In the genomic region with DNA sequence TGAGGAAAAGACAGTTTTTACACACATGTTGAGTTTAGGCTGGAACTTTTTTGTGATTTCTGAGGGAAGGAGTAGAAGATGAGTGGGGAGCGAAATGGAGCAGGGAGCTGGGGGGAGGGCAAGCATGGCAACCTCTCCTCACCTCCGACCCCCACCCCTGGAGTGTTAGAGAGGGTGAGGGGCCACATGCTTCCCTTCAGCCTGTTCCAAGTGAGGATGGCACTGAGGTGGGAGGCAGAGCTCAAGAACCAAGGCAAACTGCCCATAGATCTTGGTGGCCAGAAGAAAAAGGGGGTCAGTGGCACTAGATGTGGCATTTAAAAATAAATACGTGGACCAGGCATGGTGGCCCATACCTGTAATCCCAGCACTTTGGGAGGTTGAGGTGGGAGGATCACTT, we compare ENCODE assay signal across 1 cellular context.
TF ChIP-seq lines count a peak whose summit lies in the region.

No MANE protein-coding gene starts in this region.

TF ChIP-seq in K562, 482 proteins besides CTCF, POLR2A, EP300 and RAD21:
- TF ChIP-seq, protein P1, sequence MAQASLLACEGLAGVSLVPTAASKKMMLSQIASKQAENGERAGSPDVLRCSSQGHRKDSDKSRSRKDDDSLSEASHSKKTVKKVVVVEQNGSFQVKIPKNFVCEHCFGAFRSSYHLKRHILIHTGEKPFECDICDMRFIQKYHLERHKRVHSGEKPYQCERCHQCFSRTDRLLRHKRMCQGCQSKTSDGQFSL (CRISPR knock-in tag; IDR thresholded peaks at IDR 0.05): no peak
- TF ChIP-seq, protein P1 (tag; IDR thresholded peaks at IDR 0.05): no peak
- TF ChIP-seq PCBP1 (IDR thresholded peaks at IDR 0.05; ENCODE audit: low read depth, low read length, poor library complexity, severe bottlenecking): no peak
- TF ChIP-seq SMARCA5 (IDR thresholded peaks at IDR 0.05): no peak
- TF ChIP-seq, protein P2, sequence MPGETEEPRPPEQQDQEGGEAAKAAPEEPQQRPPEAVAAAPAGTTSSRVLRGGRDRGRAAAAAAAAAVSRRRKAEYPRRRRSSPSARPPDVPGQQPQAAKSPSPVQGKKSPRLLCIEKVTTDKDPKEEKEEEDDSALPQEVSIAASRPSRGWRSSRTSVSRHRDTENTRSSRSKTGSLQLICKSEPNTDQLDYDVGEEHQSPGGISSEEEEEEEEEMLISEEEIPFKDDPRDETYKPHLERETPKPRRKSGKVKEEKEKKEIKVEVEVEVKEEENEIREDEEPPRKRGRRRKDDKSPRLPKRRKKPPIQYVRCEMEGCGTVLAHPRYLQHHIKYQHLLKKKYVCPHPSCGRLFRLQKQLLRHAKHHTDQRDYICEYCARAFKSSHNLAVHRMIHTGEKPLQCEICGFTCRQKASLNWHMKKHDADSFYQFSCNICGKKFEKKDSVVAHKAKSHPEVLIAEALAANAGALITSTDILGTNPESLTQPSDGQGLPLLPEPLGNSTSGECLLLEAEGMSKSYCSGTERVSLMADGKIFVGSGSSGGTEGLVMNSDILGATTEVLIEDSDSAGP (CRISPR knock-in tag; IDR thresholded peaks at IDR 0.05): no peak
- TF ChIP-seq ZEB2 (IDR thresholded peaks at IDR 0.05): no peak
- no peak for TF ChIP-seq PURB (CRISPR knock-in tag; IDR thresholded peaks at IDR 0.05; ENCODE audit: low read depth)
- no peak for TF ChIP-seq HDAC1 (IDR thresholded peaks at IDR 0.05)
- TF ChIP-seq, protein P3, sequence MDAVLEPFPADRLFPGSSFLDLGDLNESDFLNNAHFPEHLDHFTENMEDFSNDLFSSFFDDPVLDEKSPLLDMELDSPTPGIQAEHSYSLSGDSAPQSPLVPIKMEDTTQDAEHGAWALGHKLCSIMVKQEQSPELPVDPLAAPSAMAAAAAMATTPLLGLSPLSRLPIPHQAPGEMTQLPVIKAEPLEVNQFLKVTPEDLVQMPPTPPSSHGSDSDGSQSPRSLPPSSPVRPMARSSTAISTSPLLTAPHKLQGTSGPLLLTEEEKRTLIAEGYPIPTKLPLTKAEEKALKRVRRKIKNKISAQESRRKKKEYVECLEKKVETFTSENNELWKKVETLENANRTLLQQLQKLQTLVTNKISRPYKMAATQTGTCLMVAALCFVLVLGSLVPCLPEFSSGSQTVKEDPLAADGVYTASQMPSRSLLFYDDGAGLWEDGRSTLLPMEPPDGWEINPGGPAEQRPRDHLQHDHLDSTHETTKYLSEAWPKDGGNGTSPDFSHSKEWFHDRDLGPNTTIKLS (IDR thresholded peaks at IDR 0.05; ENCODE audit: borderline replicate concordance, low read depth): no peak
- no peak for TF ChIP-seq RB1 (IDR thresholded peaks at IDR 0.05; ENCODE audit: low read depth)
- TF ChIP-seq ZNF316 (IDR thresholded peaks at IDR 0.05): no peak
- TF ChIP-seq SIRT6 (IDR thresholded peaks at IDR 0.05; ENCODE audit: low read depth, low read length): no peak
- TF ChIP-seq, protein P4, sequence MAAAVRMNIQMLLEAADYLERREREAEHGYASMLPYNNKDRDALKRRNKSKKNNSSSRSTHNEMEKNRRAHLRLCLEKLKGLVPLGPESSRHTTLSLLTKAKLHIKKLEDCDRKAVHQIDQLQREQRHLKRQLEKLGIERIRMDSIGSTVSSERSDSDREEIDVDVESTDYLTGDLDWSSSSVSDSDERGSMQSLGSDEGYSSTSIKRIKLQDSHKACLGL (CRISPR knock-in tag; IDR thresholded peaks at IDR 0.05; ENCODE audit: borderline replicate concordance, poor library complexity, severe bottlenecking): no peak
- TF ChIP-seq CHD2 (IDR thresholded peaks at IDR 0.05; ENCODE audit: low read depth, low read length): no peak
- TF ChIP-seq EWSR1 (IDR thresholded peaks at IDR 0.05; ENCODE audit: borderline replicate concordance, low read depth, partially characterized antibody): no peak
- TF ChIP-seq, protein P5, sequence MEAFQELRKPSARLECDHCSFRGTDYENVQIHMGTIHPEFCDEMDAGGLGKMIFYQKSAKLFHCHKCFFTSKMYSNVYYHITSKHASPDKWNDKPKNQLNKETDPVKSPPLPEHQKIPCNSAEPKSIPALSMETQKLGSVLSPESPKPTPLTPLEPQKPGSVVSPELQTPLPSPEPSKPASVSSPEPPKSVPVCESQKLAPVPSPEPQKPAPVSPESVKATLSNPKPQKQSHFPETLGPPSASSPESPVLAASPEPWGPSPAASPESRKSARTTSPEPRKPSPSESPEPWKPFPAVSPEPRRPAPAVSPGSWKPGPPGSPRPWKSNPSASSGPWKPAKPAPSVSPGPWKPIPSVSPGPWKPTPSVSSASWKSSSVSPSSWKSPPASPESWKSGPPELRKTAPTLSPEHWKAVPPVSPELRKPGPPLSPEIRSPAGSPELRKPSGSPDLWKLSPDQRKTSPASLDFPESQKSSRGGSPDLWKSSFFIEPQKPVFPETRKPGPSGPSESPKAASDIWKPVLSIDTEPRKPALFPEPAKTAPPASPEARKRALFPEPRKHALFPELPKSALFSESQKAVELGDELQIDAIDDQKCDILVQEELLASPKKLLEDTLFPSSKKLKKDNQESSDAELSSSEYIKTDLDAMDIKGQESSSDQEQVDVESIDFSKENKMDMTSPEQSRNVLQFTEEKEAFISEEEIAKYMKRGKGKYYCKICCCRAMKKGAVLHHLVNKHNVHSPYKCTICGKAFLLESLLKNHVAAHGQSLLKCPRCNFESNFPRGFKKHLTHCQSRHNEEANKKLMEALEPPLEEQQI (IDR thresholded peaks at IDR 0.05): no peak
- TF ChIP-seq PML (IDR thresholded peaks at IDR 0.05; ENCODE audit: low read length): no peak
TF ChIP-seq in K562: peak in this region for 0.
